In the genomic region with DNA sequence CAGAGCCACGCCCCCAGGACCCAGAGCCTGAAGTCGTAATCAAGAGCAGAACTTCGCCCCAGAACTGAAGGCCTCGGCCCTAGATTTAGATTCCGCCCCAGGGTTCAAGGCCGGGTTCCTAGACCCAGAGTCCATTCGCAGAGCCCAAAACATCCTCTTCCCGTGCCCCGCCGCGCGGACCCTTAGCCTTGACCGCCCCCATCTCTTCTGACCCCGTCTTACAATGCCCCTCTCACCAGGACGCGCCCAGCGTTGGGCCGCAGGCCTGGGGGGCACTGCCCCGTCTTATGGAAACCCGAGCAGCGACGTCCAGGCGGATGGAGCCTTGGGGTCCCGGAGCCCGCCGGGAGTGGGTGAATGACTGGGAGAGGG, we compare ENCODE assay signal across 1 cellular context.
A peak's percentile ranks its signal among the peaks of the same experiment; 100 is the strongest.
TF ChIP-seq lines count a peak whose summit lies in the region.

No MANE protein-coding gene starts in this region.

TF ChIP-seq in HepG2, 621 proteins besides CTCF, POLR2A, EP300 and RAD21 (continued from another document and continues in another):
- TF ChIP-seq, protein P1, sequence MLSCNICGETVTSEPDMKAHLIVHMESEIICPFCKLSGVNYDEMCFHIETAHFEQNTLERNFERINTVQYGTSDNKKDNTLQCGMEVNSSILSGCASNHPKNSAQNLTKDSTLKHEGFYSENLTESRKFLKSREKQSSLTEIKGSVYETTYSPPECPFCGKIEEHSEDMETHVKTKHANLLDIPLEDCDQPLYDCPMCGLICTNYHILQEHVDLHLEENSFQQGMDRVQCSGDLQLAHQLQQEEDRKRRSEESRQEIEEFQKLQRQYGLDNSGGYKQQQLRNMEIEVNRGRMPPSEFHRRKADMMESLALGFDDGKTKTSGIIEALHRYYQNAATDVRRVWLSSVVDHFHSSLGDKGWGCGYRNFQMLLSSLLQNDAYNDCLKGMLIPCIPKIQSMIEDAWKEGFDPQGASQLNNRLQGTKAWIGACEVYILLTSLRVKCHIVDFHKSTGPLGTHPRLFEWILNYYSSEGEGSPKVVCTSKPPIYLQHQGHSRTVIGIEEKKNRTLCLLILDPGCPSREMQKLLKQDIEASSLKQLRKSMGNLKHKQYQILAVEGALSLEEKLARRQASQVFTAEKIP (CRISPR knock-in tag; IDR thresholded peaks at IDR 0.05; ENCODE audit: borderline replicate concordance) = no peak
- TF ChIP-seq SALL2 (CRISPR knock-in tag; IDR thresholded peaks at IDR 0.05) = 0 out of 2 replicates have a peak, but pooled peaks have one; percentile 21
- no peak for TF ChIP-seq GLI4 (CRISPR knock-in tag; IDR thresholded peaks at IDR 0.05; ENCODE audit: borderline replicate concordance)
- TF ChIP-seq NFE2L2 (IDR thresholded peaks at IDR 0.05; ENCODE audit: low read length) = no peak
- TF ChIP-seq ZNF317 (CRISPR knock-in tag; IDR thresholded peaks at IDR 0.05) = no peak
- TF ChIP-seq, protein P2, sequence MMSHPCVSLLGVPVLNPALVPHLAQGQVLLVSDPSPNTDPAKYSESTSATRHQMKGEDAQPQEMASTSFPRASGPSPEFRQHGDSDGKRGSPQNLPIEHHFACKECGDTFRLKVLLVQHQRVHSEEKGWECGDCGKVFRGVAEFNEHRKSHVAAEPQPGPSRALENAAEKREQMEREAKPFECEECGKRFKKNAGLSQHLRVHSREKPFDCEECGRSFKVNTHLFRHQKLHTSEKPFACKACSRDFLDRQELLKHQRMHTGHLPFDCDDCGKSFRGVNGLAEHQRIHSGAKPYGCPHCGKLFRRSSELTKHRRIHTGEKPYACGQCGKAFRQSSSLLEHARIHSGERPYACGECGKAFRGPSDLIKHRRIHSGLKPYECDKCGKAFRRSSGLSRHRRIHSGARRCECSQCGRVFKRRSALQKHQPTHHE (CRISPR knock-in tag; IDR thresholded peaks at IDR 0.05; ENCODE audit: borderline replicate concordance) = no peak
- no peak for TF ChIP-seq JARID2 (CRISPR knock-in tag; IDR thresholded peaks at IDR 0.05; ENCODE audit: insufficient replicate concordance)
- no peak for TF ChIP-seq ZNF460 (CRISPR knock-in tag; IDR thresholded peaks at IDR 0.05; ENCODE audit: borderline replicate concordance)
- no peak for TF ChIP-seq SIN3A (IDR thresholded peaks at IDR 0.05; ENCODE audit: borderline replicate concordance, low read depth, low read length)
- no peak for TF ChIP-seq MAF1 (CRISPR knock-in tag; IDR thresholded peaks at IDR 0.05; ENCODE audit: borderline replicate concordance)
- no peak for TF ChIP-seq ZNF720 (CRISPR knock-in tag; IDR thresholded peaks at IDR 0.05)
- no peak for TF ChIP-seq HMGA1 (CRISPR knock-in tag; conservative IDR thresholded peaks at IDR 0.05)
- no peak for TF ChIP-seq PRPF4 (IDR thresholded peaks at IDR 0.05; ENCODE audit: low read depth, low read length, poor library complexity, severe bottlenecking)
- no peak for TF ChIP-seq RNF2 (conservative IDR thresholded peaks at IDR 0.05; ENCODE audit: low read depth)
- no peak for TF ChIP-seq ZNF337 (CRISPR knock-in tag; IDR thresholded peaks at IDR 0.05; ENCODE audit: borderline replicate concordance, low read depth)
- no peak for TF ChIP-seq DNMT1 (CRISPR knock-in tag; IDR thresholded peaks at IDR 0.05)
- no peak for TF ChIP-seq SP5 (CRISPR knock-in tag; IDR thresholded peaks at IDR 0.05; ENCODE audit: borderline replicate concordance, low read depth)
- no peak for TF ChIP-seq ZFAT (CRISPR knock-in tag; conservative IDR thresholded peaks at IDR 0.05)
- TF ChIP-seq, protein P3, sequence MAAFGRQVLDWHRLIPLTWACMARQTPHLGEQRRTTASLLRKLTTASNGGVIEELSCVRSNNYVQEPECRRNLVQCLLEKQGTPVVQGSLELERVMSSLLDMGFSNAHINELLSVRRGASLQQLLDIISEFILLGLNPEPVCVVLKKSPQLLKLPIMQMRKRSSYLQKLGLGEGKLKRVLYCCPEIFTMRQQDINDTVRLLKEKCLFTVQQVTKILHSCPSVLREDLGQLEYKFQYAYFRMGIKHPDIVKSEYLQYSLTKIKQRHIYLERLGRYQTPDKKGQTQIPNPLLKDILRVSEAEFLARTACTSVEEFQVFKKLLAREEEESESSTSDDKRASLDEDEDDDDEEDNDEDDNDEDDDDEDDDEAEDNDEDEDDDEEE (CRISPR knock-in tag; IDR thresholded peaks at IDR 0.05) = no peak
- TF ChIP-seq, protein P4, sequence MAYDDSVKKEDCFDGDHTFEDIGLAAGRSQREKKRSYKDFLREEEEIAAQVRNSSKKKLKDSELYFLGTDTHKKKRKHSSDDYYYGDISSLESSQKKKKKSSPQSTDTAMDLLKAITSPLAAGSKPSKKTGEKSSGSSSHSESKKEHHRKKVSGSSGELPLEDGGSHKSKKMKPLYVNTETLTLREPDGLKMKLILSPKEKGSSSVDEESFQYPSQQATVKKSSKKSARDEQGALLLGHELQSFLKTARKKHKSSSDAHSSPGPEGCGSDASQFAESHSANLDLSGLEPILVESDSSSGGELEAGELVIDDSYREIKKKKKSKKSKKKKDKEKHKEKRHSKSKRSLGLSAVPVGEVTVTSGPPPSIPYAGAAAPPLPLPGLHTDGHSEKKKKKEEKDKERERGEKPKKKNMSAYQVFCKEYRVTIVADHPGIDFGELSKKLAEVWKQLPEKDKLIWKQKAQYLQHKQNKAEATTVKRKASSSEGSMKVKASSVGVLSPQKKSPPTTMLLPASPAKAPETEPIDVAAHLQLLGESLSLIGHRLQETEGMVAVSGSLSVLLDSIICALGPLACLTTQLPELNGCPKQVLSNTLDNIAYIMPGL (CRISPR knock-in tag; IDR thresholded peaks at IDR 0.05; ENCODE audit: borderline replicate concordance in 1 of 2, low read depth in 1 of 2) = peak in 1 of 2 experiments; percentile 48; a peak in 1 of 4 replicates
- no peak for TF ChIP-seq ZNF292 (CRISPR knock-in tag; IDR thresholded peaks at IDR 0.05; ENCODE audit: borderline replicate concordance, low read depth)
- TF ChIP-seq NR2F1 (CRISPR knock-in tag; IDR thresholded peaks at IDR 0.05) = 0 out of 4 replicates have a peak, but pooled peaks of 1 of the 2 experiments have one; percentile 6
- TF ChIP-seq, protein P5, sequence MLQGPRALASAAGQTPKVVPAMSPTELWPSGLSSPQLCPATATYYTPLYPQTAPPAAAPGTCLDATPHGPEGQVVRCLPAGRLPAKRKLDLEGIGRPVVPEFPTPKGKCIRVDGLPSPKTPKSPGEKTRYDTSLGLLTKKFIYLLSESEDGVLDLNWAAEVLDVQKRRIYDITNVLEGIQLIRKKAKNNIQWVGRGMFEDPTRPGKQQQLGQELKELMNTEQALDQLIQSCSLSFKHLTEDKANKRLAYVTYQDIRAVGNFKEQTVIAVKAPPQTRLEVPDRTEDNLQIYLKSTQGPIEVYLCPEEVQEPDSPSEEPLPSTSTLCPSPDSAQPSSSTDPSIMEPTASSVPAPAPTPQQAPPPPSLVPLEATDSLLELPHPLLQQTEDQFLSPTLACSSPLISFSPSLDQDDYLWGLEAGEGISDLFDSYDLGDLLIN (CRISPR knock-in tag; IDR thresholded peaks at IDR 0.05; ENCODE audit: borderline replicate concordance) = no peak
- TF ChIP-seq, protein P6, sequence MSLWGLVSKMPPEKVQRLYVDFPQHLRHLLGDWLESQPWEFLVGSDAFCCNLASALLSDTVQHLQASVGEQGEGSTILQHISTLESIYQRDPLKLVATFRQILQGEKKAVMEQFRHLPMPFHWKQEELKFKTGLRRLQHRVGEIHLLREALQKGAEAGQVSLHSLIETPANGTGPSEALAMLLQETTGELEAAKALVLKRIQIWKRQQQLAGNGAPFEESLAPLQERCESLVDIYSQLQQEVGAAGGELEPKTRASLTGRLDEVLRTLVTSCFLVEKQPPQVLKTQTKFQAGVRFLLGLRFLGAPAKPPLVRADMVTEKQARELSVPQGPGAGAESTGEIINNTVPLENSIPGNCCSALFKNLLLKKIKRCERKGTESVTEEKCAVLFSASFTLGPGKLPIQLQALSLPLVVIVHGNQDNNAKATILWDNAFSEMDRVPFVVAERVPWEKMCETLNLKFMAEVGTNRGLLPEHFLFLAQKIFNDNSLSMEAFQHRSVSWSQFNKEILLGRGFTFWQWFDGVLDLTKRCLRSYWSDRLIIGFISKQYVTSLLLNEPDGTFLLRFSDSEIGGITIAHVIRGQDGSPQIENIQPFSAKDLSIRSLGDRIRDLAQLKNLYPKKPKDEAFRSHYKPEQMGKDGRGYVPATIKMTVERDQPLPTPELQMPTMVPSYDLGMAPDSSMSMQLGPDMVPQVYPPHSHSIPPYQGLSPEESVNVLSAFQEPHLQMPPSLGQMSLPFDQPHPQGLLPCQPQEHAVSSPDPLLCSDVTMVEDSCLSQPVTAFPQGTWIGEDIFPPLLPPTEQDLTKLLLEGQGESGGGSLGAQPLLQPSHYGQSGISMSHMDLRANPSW (CRISPR knock-in tag; IDR thresholded peaks at IDR 0.05; ENCODE audit: borderline replicate concordance) = no peak
- no peak for TF ChIP-seq RELA (CRISPR knock-in tag; IDR thresholded peaks at IDR 0.05)
- TF ChIP-seq GATAD2A (CRISPR knock-in tag; IDR thresholded peaks at IDR 0.05) = no peak
- no peak for TF ChIP-seq ATF7 (IDR thresholded peaks at IDR 0.05)
- TF ChIP-seq ATF7 (CRISPR knock-in tag; IDR thresholded peaks at IDR 0.05) = no peak
- TF ChIP-seq BCL6 (CRISPR knock-in tag; IDR thresholded peaks at IDR 0.05) = no peak
- TF ChIP-seq ADNP (CRISPR knock-in tag; IDR thresholded peaks at IDR 0.05) = no peak
- no peak for TF ChIP-seq MXI1 (IDR thresholded peaks at IDR 0.05; ENCODE audit: borderline replicate concordance, low read depth, low read length)
- TF ChIP-seq, protein P7, sequence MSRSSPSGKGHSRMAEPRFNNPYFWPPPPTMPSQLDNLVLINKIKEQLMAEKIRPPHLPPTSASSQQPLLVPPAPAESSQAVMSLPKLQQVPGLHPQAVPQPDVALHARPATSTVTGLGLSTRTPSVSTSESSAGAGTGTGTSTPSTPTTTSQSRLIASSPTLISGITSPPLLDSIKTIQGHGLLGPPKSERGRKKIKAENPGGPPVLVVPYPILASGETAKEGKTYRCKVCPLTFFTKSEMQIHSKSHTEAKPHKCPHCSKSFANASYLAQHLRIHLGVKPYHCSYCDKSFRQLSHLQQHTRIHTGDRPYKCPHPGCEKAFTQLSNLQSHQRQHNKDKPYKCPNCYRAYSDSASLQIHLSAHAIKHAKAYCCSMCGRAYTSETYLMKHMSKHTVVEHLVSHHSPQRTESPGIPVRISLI (CRISPR knock-in tag; IDR thresholded peaks at IDR 0.05; ENCODE audit: borderline replicate concordance) = no peak
- no peak for TF ChIP-seq NKX3-1 (CRISPR knock-in tag; IDR thresholded peaks at IDR 0.05)
- TF ChIP-seq BHLHE40 (IDR thresholded peaks at IDR 0.05; ENCODE audit: low read length) = no peak
- no peak for TF ChIP-seq JDP2 (CRISPR knock-in tag; IDR thresholded peaks at IDR 0.05; ENCODE audit: borderline replicate concordance)
- no peak for TF ChIP-seq ERF (CRISPR knock-in tag; IDR thresholded peaks at IDR 0.05)
- no peak for TF ChIP-seq SMAD3 (CRISPR knock-in tag; IDR thresholded peaks at IDR 0.05)
- TF ChIP-seq, protein P8, sequence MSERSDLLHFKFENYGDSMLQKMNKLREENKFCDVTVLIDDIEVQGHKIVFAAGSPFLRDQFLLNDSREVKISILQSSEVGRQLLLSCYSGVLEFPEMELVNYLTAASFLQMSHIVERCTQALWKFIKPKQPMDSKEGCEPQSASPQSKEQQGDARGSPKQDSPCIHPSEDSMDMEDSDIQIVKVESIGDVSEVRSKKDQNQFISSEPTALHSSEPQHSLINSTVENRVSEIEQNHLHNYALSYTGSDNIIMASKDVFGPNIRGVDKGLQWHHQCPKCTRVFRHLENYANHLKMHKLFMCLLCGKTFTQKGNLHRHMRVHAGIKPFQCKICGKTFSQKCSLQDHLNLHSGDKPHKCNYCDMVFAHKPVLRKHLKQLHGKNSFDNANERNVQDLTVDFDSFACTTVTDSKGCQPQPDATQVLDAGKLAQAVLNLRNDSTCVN (CRISPR knock-in tag; IDR thresholded peaks at IDR 0.05; ENCODE audit: borderline replicate concordance) = no peak
- no peak for TF ChIP-seq TCF7 (IDR thresholded peaks at IDR 0.05; ENCODE audit: low read depth)
- TF ChIP-seq, protein P9, sequence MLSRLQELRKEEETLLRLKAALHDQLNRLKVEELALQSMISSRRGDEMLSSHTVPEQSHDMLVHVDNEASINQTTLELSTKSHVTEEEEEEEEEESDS (CRISPR knock-in tag; IDR thresholded peaks at IDR 0.05; ENCODE audit: borderline replicate concordance) = no peak
- TF ChIP-seq, protein P10, sequence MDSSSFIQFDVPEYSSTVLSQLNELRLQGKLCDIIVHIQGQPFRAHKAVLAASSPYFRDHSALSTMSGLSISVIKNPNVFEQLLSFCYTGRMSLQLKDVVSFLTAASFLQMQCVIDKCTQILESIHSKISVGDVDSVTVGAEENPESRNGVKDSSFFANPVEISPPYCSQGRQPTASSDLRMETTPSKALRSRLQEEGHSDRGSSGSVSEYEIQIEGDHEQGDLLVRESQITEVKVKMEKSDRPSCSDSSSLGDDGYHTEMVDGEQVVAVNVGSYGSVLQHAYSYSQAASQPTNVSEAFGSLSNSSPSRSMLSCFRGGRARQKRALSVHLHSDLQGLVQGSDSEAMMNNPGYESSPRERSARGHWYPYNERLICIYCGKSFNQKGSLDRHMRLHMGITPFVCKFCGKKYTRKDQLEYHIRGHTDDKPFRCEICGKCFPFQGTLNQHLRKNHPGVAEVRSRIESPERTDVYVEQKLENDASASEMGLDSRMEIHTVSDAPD (CRISPR knock-in tag; IDR thresholded peaks at IDR 0.05) = no peak
- no peak for TF ChIP-seq ZNF660 (CRISPR knock-in tag; IDR thresholded peaks at IDR 0.05; ENCODE audit: borderline replicate concordance, low read depth)
- 0 out of 2 replicates have a peak, but pooled peaks have one; percentile 57 for TF ChIP-seq NR2C2 (CRISPR knock-in tag; IDR thresholded peaks at IDR 0.05; ENCODE audit: borderline replicate concordance)
- no peak; the same call in 1 of the 2 replicates for TF ChIP-seq MEIS1 (CRISPR knock-in tag; IDR thresholded peaks at IDR 0.05; ENCODE audit: borderline replicate concordance)
- TF ChIP-seq, protein P11, sequence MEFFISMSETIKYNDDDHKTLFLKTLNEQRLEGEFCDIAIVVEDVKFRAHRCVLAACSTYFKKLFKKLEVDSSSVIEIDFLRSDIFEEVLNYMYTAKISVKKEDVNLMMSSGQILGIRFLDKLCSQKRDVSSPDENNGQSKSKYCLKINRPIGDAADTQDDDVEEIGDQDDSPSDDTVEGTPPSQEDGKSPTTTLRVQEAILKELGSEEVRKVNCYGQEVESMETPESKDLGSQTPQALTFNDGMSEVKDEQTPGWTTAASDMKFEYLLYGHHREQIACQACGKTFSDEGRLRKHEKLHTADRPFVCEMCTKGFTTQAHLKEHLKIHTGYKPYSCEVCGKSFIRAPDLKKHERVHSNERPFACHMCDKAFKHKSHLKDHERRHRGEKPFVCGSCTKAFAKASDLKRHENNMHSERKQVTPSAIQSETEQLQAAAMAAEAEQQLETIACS (CRISPR knock-in tag; IDR thresholded peaks at IDR 0.05) = no peak; the same call in 1 of the 2 replicates
- TF ChIP-seq KLF13 (CRISPR knock-in tag; IDR thresholded peaks at IDR 0.05) = no peak
- TF ChIP-seq, protein P12, sequence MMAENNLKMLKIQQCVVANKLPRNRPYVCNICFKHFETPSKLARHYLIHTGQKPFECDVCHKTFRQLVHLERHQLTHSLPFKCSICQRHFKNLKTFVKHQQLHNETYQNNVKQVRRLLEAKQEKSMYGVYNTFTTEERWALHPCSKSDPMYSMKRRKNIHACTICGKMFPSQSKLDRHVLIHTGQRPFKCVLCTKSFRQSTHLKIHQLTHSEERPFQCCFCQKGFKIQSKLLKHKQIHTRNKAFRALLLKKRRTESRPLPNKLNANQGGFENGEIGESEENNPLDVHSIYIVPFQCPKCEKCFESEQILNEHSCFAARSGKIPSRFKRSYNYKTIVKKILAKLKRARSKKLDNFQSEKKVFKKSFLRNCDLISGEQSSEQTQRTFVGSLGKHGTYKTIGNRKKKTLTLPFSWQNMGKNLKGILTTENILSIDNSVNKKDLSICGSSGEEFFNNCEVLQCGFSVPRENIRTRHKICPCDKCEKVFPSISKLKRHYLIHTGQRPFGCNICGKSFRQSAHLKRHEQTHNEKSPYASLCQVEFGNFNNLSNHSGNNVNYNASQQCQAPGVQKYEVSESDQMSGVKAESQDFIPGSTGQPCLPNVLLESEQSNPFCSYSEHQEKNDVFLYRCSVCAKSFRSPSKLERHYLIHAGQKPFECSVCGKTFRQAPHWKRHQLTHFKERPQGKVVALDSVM (CRISPR knock-in tag; IDR thresholded peaks at IDR 0.05) = no peak
- no peak for TF ChIP-seq MATR3 (CRISPR knock-in tag; IDR thresholded peaks at IDR 0.05)
